Comparison of ENCODE assay signal across 20 cellular contexts in genomic region chr10:110437351-110437605, GRCh38.
DNase-seq lines count a peak whose midpoint lies in the region; ATAC-seq and TF ChIP-seq lines count a peak whose summit lies in the region.
"Had no signal": no experiment of that assay in that cellular context is flagged by ENCODE, and none has a peak within 500 bp of the region (broad histone marks: within the 10 kb centered on the region; RNA-seq: fewer than 3 reads in every experiment).

No MANE protein-coding gene starts in this region.

- no peaks in the 10 kb centered on the region for H3K27me3 Mint-ChIP-seq in activated CD4-positive, alpha-beta T cell treated with anti-CD3 and anti-CD28 coated beads for 36 hours
- H3K27me3 Mint-ChIP-seq in CD14-positive monocyte (ENCODE audit: low read depth in 3 of 3), result peaks cover 0 to 1% (median 0%) of the 10 kb centered on the region in 3 donors
- no peaks in the 10 kb centered on the region for H3K27me3 Mint-ChIP-seq in activated B cell treated with CpG ODN at 0.5 μM for 24 hours
- no peaks in the 10 kb centered on the region for H3K27me3 Mint-ChIP-seq in neural crest cell (ENCODE audit: low read depth)
- H3K27me3 Mint-ChIP-seq: CD4-positive, CD25-positive, alpha-beta regulatory T cell had no signal

- CTCF ChIA-PET in activated CD4-positive, alpha-beta T cell treated with anti-CD3 and anti-CD28 coated beads for 36 hours (lab: Charles Lee), result no interaction called here
- CTCF ChIA-PET in activated B cell treated with CpG ODN at 0.5 μM for 24 hours (lab: Charles Lee), result no interaction called here

- TF ChIP-seq CTCF in CD14-positive monocyte (IDR thresholded peaks at IDR 0.05) (no peak), activated B cell treated with CpG ODN at 0.5 μM for 24 hours (IDR thresholded peaks at IDR 0.05) (no peak), neural crest cell (conservative IDR thresholded peaks at IDR 0.05) (no peak)

- no peaks in the 10 kb centered on the region for H3K9me3 Mint-ChIP-seq in activated CD4-positive, alpha-beta T cell treated with anti-CD3 and anti-CD28 coated beads for 36 hours (ENCODE audit: low read depth)
- H3K9me3 Mint-ChIP-seq in CD14-positive monocyte (peaks cover 0 to 6% (median 0%) of the 10 kb centered on the region in 7 donors), activated B cell treated with CpG ODN at 0.5 μM for 24 hours (peaks cover 6% of the 10 kb centered on the region), neural crest cell (no peaks in the 10 kb centered on the region)
- H3K9me3 Mint-ChIP-seq: CD4-positive, CD25-positive, alpha-beta regulatory T cell; GM23338; HFFc6 had no signal

- H3K4me1 Mint-ChIP-seq in activated CD4-positive, alpha-beta T cell treated with anti-CD3 and anti-CD28 coated beads for 36 hours, result peaks cover 9% of the 10 kb centered on the region
- peaks cover 12% of the 10 kb centered on the region for H3K4me1 Mint-ChIP-seq in CD14-positive monocyte
- H3K4me1 Mint-ChIP-seq in activated B cell treated with CpG ODN at 0.5 μM for 24 hours, result peaks cover 7% of the 10 kb centered on the region
- peaks cover 15% of the 10 kb centered on the region for H3K4me1 Mint-ChIP-seq in neural crest cell

- peak; percentile 3 for DNase-seq in activated CD4-positive, alpha-beta T cell treated with anti-CD3 and anti-CD28 coated beads for 36 hours
- DNase-seq in activated CD4-positive, alpha-beta T cell treated with anti-CD3 and anti-CD28 coated beads, Interleukin-2, amount 50 U/mL, for 1 hour, result no peak
- DNase-seq in CD14-positive monocyte (ENCODE audit: low spot score) (peak; percentile 17), activated B cell treated with CpG ODN at 0.5 μM for 24 hours (peak; percentile 15), neural crest cell (ENCODE audit: low read depth, low spot score) (no peak), NCI-H82 treated with DMSO at 0.1 percent for 48 hours (lab: John Stamatoyannopoulos, UW; ENCODE audit: unreplicated experiment) (no peak), NCI-H2107 treated with DMSO at 0.1 percent for 48 hours (lab: John Stamatoyannopoulos, UW; ENCODE audit: unreplicated experiment) (no peak), NCI-H1048 (lab: John Stamatoyannopoulos, UW) (no peak)
- DNase-seq: CD4-positive, CD25-positive, alpha-beta regulatory T cell; HFFc6; IMR-90; KG1; NCI-H1092; NCI-H1436; NCI-H187 treated with DMSO at 0.1 percent for 48 hours; NCI-H524; NCI-H748 treated with DMSO at 0.1 percent for 48 hours; PC-9 had no signal

- intact Hi-C loops in activated CD4-positive, alpha-beta T cell treated with anti-CD3 and anti-CD28 coated beads for 36 hours (cut with DNase I, micrococcal nuclease), result no loop called here
- intact Hi-C loops in CD14-positive monocyte (cut with micrococcal nuclease) (no loop called here), activated B cell treated with CpG ODN at 0.5 μM for 24 hours (cut with micrococcal nuclease) (no loop called here)

- no peak overlapping the region for H3K27ac Mint-ChIP-seq in activated CD4-positive, alpha-beta T cell treated with anti-CD3 and anti-CD28 coated beads for 36 hours
- H3K27ac Mint-ChIP-seq in CD14-positive monocyte (no peak overlapping the region), activated B cell treated with CpG ODN at 0.5 μM for 24 hours (no peak overlapping the region), neural crest cell (ENCODE audit: unreplicated experiment) (peak overlapping the region; percentile 82)
- H3K27ac Mint-ChIP-seq: B cell; CD4-positive, CD25-positive, alpha-beta regulatory T cell; GM23338; HFFc6 had no signal

- no peak overlapping the region for H3K4me3 Mint-ChIP-seq in activated CD4-positive, alpha-beta T cell treated with anti-CD3 and anti-CD28 coated beads for 36 hours
- H3K4me3 Mint-ChIP-seq in CD14-positive monocyte (no peak overlapping the region), activated B cell treated with CpG ODN at 0.5 μM for 24 hours (no peak overlapping the region), neural crest cell (no peak overlapping the region)
- H3K4me3 Mint-ChIP-seq: B cell; CD4-positive, CD25-positive, alpha-beta regulatory T cell; GM23338; HFFc6 had no signal

- H3K36me3 Mint-ChIP-seq in activated CD4-positive, alpha-beta T cell treated with anti-CD3 and anti-CD28 coated beads for 36 hours (ENCODE audit: low read depth), result no peaks in the 10 kb centered on the region
- H3K36me3 Mint-ChIP-seq in CD14-positive monocyte (no peaks in the 10 kb centered on the region), activated B cell treated with CpG ODN at 0.5 μM for 24 hours (ENCODE audit: low read depth) (no peaks in the 10 kb centered on the region), neural crest cell (ENCODE audit: low read depth) (no peaks in the 10 kb centered on the region)
- H3K36me3 Mint-ChIP-seq: CD4-positive, CD25-positive, alpha-beta regulatory T cell had no signal

- POLR2A ChIA-PET in activated CD4-positive, alpha-beta T cell treated with anti-CD3 and anti-CD28 coated beads for 36 hours (lab: Charles Lee), result no interaction called here
- POLR2A ChIA-PET in activated B cell treated with CpG ODN at 0.5 μM for 24 hours (lab: Charles Lee), result no interaction called here

- no peak for ATAC-seq in activated CD4-positive, alpha-beta T cell treated with anti-CD3 and anti-CD28 coated beads for 36 hours
- ATAC-seq in activated B cell treated with CpG ODN at 0.5 μM for 24 hours (ENCODE audit: low read depth), result no peak
- ATAC-seq: GM23338 had no signal

Comparison
In these comparisons a context has a peak if more than half of its experiments do, and no peak if none do; other contexts are left out.
1. DNase-seq: peak in activated CD4-positive, alpha-beta T cell treated with anti-CD3 and anti-CD28 coated beads for 36 hours (single experiment), CD14-positive monocyte (single experiment) and activated B cell treated with CpG ODN at 0.5 μM for 24 hours (single experiment); none in activated CD4-positive, alpha-beta T cell treated with anti-CD3 and anti-CD28 coated beads, Interleukin-2, amount 50 U/mL, for 1 hour (single experiment), neural crest cell (single experiment), NCI-H82 treated with DMSO at 0.1 percent for 48 hours (single experiment), NCI-H2107 treated with DMSO at 0.1 percent for 48 hours (single experiment) and NCI-H1048 (single experiment).